8 cellular contexts compared by ENCODE assay signal in the genomic region with DNA sequence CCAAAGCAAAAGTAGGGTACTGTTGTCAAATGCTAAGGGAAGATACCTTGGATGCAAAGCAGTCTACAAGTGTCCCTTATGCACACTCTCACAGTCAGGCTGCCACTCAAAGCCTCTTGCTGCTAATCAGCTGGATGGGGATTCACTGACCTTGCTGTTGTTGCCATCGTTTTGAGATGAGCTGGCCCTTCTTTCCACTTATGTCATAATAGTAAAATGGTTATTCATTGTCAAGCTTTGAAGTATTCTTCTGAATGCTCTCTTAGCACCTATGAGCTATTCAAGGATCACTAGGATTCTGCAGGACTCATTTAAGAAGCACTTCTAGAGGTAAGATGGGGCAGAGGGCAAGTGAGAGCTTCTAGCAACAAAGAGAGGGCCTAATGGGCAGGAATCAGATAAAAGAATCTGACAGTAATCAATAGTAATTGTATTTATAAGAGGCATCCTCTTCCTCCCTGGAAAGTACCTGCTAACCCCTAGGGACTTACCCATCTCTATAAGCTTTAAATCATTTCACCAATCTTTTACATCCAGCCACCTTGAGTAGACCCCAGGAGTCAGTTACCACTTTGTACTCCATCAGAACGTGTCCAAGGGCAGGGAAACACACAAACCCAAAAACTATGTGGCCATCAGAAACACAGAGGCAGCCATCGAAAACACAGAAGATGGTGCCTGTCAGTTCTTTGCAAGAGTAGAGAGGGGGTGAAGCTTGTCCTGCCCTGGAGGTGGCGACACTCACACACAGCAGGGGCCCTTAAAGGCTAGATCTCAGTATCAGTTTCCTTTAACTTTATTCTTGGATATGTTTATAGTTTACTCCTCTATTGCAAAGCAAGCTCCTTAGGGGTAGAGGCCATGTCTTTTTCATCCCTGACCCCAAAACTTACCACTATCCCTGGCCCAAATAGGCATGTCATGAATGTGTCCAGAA.
DNase-seq lines count a peak whose midpoint lies in the region; ATAC-seq and TF ChIP-seq lines count a peak whose summit lies in the region.

No MANE protein-coding gene starts in this region.

- no peaks in the 10 kb centered on the region for H3K4me1 ChIP-seq in CD4-positive, CD25-positive, alpha-beta regulatory T cell (ENCODE audit: control insufficient read depth, insufficient read depth, low read length, poor library complexity, severe bottlenecking)
- no peaks in the 10 kb centered on the region for H3K4me1 ChIP-seq in breast epithelium

- H3K36me3 Mint-ChIP-seq in CD4-positive, CD25-positive, alpha-beta regulatory T cell, result no peaks in the 10 kb centered on the region

- H3K4me1 Mint-ChIP-seq in CD4-positive, CD25-positive, alpha-beta regulatory T cell, result no peaks in the 10 kb centered on the region

- no peak for TF ChIP-seq POLR2A in breast epithelium (IDR thresholded peaks at IDR 0.05)

- peak in 1 of 2 donors; percentile 42 for ATAC-seq in CD4-positive, CD25-positive, alpha-beta regulatory T cell (ENCODE audit: low read depth in 2 of 2)
- peak; percentile 81 for ATAC-seq in GM19023 (IDR thresholded peaks at IDR 0.05; ENCODE audit: unreplicated experiment)
- peak; percentile 63 for ATAC-seq in HG03196 (IDR thresholded peaks at IDR 0.05; ENCODE audit: unreplicated experiment)

- H3K9me3 ChIP-seq in CD4-positive, CD25-positive, alpha-beta regulatory T cell (ENCODE audit: control insufficient read depth in 2 of 2, low read length in 2 of 2), result no peaks in the 10 kb centered on the region
- no peaks in the 10 kb centered on the region for H3K9me3 ChIP-seq in breast epithelium

- no peak overlapping the region for H3K27ac ChIP-seq in CD4-positive, CD25-positive, alpha-beta regulatory T cell (ENCODE audit: insufficient read depth, low read length, poor library complexity, severe bottlenecking)
- H3K27ac ChIP-seq in breast epithelium, result no peak overlapping the region

- H3K4me3 ChIP-seq in CD4-positive, CD25-positive, alpha-beta regulatory T cell (ENCODE audit: low read depth, low read length), result no peak overlapping the region
- H3K4me3 ChIP-seq in breast epithelium, result no peak overlapping the region

- DNase-seq in CD4-positive, CD25-positive, alpha-beta regulatory T cell, result peak in 2 of 3 donors; percentile 24 to 27
- DNase-seq in SHP77 treated with DMSO at 0.1 percent for 48 hours (lab: John Stamatoyannopoulos, UW) (peak; percentile 32), breast epithelium (ENCODE audit: low spot score in 2 of 2) (no peak), lung microvascular endothelial cell (ENCODE audit: low read depth in 2 of 2) (peak; percentile 67 to 75), superior temporal gyrus (ENCODE audit: extremely low spot score) (no peak), amygdala (lab: John Stamatoyannopoulos, UW) (no peak)

- TF ChIP-seq CTCF in breast epithelium (IDR thresholded peaks at IDR 0.05), result peak in 2 of 3 donors; percentile 8 to 39

- no peaks in the 10 kb centered on the region for H3K9me3 Mint-ChIP-seq in CD4-positive, CD25-positive, alpha-beta regulatory T cell

- H3K4me3 Mint-ChIP-seq in CD4-positive, CD25-positive, alpha-beta regulatory T cell, result no peak overlapping the region

- no peaks in the 10 kb centered on the region for H3K27me3 Mint-ChIP-seq in CD4-positive, CD25-positive, alpha-beta regulatory T cell

- H3K27ac Mint-ChIP-seq in CD4-positive, CD25-positive, alpha-beta regulatory T cell, result no peak overlapping the region

- no peaks in the 10 kb centered on the region for H3K36me3 ChIP-seq in CD4-positive, CD25-positive, alpha-beta regulatory T cell (ENCODE audit: control insufficient read depth, insufficient read depth, low read length)
- H3K36me3 ChIP-seq in breast epithelium, result no peaks in the 10 kb centered on the region

- intact Hi-C loops in breast epithelium (cut with DNase I; ENCODE audit: low total_unique reads), result no loop called here

- no peaks in the 10 kb centered on the region for H3K27me3 ChIP-seq in CD4-positive, CD25-positive, alpha-beta regulatory T cell (ENCODE audit: control insufficient read depth, insufficient read depth, low read length)
- H3K27me3 ChIP-seq in breast epithelium, result no peaks in the 10 kb centered on the region

Comparison
In these comparisons a context has a peak if more than half of its experiments do, and no peak if none do; other contexts are left out.
1. DNase-seq: peak in CD4-positive, CD25-positive, alpha-beta regulatory T cell (2 of 3), SHP77 treated with DMSO at 0.1 percent for 48 hours (single experiment) and lung microvascular endothelial cell (2 of 2); none in breast epithelium (0 of 2), superior temporal gyrus (single experiment) and amygdala (0 of 56).